9 cellular contexts compared by ENCODE assay signal in genomic region chr1:46203738-46204405, GRCh38. TPM values are rescaled to one million over a fixed set of nuclear protein-coding genes. Genes with fewer than 3 reads are reported as not detected.
DNase-seq lines count a peak whose midpoint lies in the region; ATAC-seq and TF ChIP-seq lines count a peak whose summit lies in the region.
"Had no signal": no experiment of that assay in that cellular context is flagged by ENCODE, and none has a peak within 500 bp of the region (broad histone marks: within the 10 kb centered on the region; RNA-seq: fewer than 3 reads in every experiment).

No MANE protein-coding gene starts in this region.

- H3K36me3 ChIP-seq in kidney epithelial cell (ENCODE audit: control insufficient read depth, insufficient read depth, low read length) (no peaks in the 10 kb centered on the region), subcutaneous abdominal adipose tissue (ENCODE audit: control insufficient read depth in 5 of 5, insufficient read depth in 5 of 5, low read length in 5 of 5) (no peaks in the 10 kb centered on the region)

- intact Hi-C loops in MCF 10A (cut with micrococcal nuclease): no loop called here

- TSS peak; percentile 21 for BruUV-seq in MCF 10A (replicated peaks; lab: Mats Ljungman, UMichigan)

- no peaks in the 10 kb centered on the region for H3K27me3 ChIP-seq in kidney epithelial cell (ENCODE audit: control insufficient read depth, insufficient read depth, low read length)
- H3K27me3 ChIP-seq in subcutaneous abdominal adipose tissue (ENCODE audit: control insufficient read depth in 5 of 5, insufficient read depth in 4 of 5, low read length in 5 of 5): no peaks in the 10 kb centered on the region

- CTCF ChIA-PET in MCF 10A (lab: Yijun Ruan, JAX): interaction anchor here (0.6 to 3.9 kb wide), 6 partner anchors 12 to 863 kb away, joined by 3 to 31 read pairs (median 4); no protein-coding TSS in a partner anchor

- peak overlapping the region; percentile 64 to 83 (median 68) for H3K9ac ChIP-seq in subcutaneous abdominal adipose tissue (ENCODE audit: low read length in 5 of 5)

- no peaks in the 10 kb centered on the region for H3K9me3 ChIP-seq in subcutaneous abdominal adipose tissue (ENCODE audit: control insufficient read depth in 5 of 5, low read length in 5 of 5)

- H3K4me3 Mint-ChIP-seq in MCF 10A (ENCODE audit: unreplicated experiment): peak overlapping the region; percentile 75

- H3K4me1 Mint-ChIP-seq in MCF 10A (ENCODE audit: insufficient read depth, unreplicated experiment): peaks cover 28% of the 10 kb centered on the region

- H3K4me3 ChIP-seq in kidney epithelial cell (ENCODE audit: low read depth, low read length) (peak overlapping the region; percentile 77), subcutaneous abdominal adipose tissue (ENCODE audit: low read depth in 1 of 5, low read length in 5 of 5) (peak overlapping the region; percentile 73 to 88 (median 82))

- no peak for TF ChIP-seq CTCF in MCF 10A (IDR thresholded peaks at IDR 0.05; ENCODE audit: unreplicated experiment)
- no peak for TF ChIP-seq CTCF in kidney epithelial cell (IDR thresholded peaks at IDR 0.05; ENCODE audit: insufficient read depth, low read length, poor library complexity, severe bottlenecking)

- POLR2A ChIA-PET in MCF 10A (lab: Yijun Ruan, JAX): interaction anchor here (0.7 to 3.9 kb wide), 10 partner anchors 9 to 137 kb away, joined by 3 to 30 read pairs (median 4); partner anchors contain the start of genes NSUN4 and PIK3R3

- ATAC-seq in HG02798 (IDR thresholded peaks at IDR 0.05; ENCODE audit: poor library complexity, unreplicated experiment) (no peak), GM21723 (IDR thresholded peaks at IDR 0.05; ENCODE audit: unreplicated experiment) (no peak)

- H3K27me3 Mint-ChIP-seq in MCF 10A (ENCODE audit: insufficient read depth, unreplicated experiment): no peaks in the 10 kb centered on the region

- peak overlapping the region; percentile 73 for H3K27ac Mint-ChIP-seq in MCF 10A (ENCODE audit: low read depth, unreplicated experiment)

- DNase-seq in DMS79 treated with DMSO at 0.1 percent for 48 hours (lab: John Stamatoyannopoulos, UW) (peak; percentile 72), DMS79 (lab: John Stamatoyannopoulos, UW) (no peak), MCF 10A (ENCODE audit: unreplicated experiment) (peak; percentile 9), kidney epithelial cell (ENCODE audit: low read depth) (no peak), Kasumi-1 (lab: John Stamatoyannopoulos, UW) (no peak)

- peaks cover 4% of the 10 kb centered on the region for H3K36me3 Mint-ChIP-seq in MCF 10A (ENCODE audit: insufficient read depth, unreplicated experiment)

- H3K27ac ChIP-seq in subcutaneous abdominal adipose tissue (ENCODE audit: low read depth, low read length): no peak overlapping the region
- H3K27ac ChIP-seq: 22Rv1 had no signal

- no peaks in the 10 kb centered on the region for H3K9me3 Mint-ChIP-seq in MCF 10A (ENCODE audit: unreplicated experiment)

- H3K4me1 ChIP-seq in subcutaneous abdominal adipose tissue (ENCODE audit: control insufficient read depth in 5 of 5, insufficient read depth in 5 of 5, low read length in 5 of 5): peaks cover 0 to 37% (median 28%) of the 10 kb centered on the region in 5 donors

RNA-seq across cellular contexts. Expression of gene LURAP1, which starts 0.7 kb away (rescaled TPM):
- total RNA-seq in MCF 10A (2022) (3.6 and 4.1 TPM in 2 replicates), kidney epithelial cell (1.6 and 1.7 TPM in 2 replicates)

RNA-seq across cellular contexts. Expression of gene POMGNT1, which starts 5.6 kb away (rescaled TPM):
- total RNA-seq in MCF 10A (2022) (85.4 and 90.7 TPM in 2 replicates), kidney epithelial cell (96.9 and 103 TPM in 2 replicates)

RNA-seq across cellular contexts. Expression of gene P3R3URF, which starts 27.6 kb away (rescaled TPM):
- not detected in 2 replicates for total RNA-seq in MCF 10A (2022)
- total RNA-seq in kidney epithelial cell: not detected in 2 replicates

RNA-seq across cellular contexts. Expression of gene TSPAN1, which starts 29.0 kb away (rescaled TPM):
- total RNA-seq in MCF 10A (2022) (22.7 and 41.7 TPM in 2 replicates), kidney epithelial cell (52.7 and 68.5 TPM in 2 replicates)

RNA-seq across cellular contexts. Expression of gene RAD54L, which starts 43.7 kb away (rescaled TPM):
- total RNA-seq in MCF 10A (2022): 4.5 and 5.0 TPM in 2 replicates
- total RNA-seq in kidney epithelial cell: 2.9 and 6.1 TPM in 2 replicates

Comparison
In these comparisons a context has a peak if more than half of its experiments do, and no peak if none do; other contexts are left out.
1. DNase-seq: peak in DMS79 treated with DMSO at 0.1 percent for 48 hours (single experiment) and MCF 10A (single experiment); none in DMS79 (single experiment), kidney epithelial cell (single experiment) and Kasumi-1 (0 of 2).